Comparison of ENCODE assay signal across 1 cellular context in genomic region chr2:106172649-106173048, GRCh38.
TF ChIP-seq lines count a peak whose summit lies in the region.

No MANE protein-coding gene starts in this region.

TF ChIP-seq in H1, 55 proteins besides CTCF, POLR2A, EP300 and RAD21:
- TF ChIP-seq KDM1A (IDR thresholded peaks at IDR 0.05; ENCODE audit: borderline replicate concordance, low read length) (peak; percentile 80; the same call in 1 of the 2 replicates), CHD7 (IDR thresholded peaks at IDR 0.05; ENCODE audit: insufficient replicate concordance, low read length) (no peak)
